1 cellular context compared by ENCODE assay signal in the genomic region with DNA sequence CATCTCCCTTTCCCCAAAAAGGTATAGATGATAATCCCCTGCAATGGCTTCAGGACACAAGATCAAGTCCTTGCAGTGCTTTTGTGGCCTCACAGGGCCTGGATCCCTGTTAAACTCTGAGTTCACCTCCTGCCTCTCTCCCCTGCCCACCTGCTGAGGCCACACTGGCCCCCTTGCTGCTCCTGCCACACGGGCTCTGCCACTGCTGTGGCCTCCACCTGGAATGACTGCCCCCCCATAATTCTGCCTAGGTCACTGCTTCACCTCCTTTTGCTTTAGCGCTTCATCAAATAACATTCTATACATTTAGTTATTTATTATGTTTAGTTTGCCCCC.
A peak's percentile ranks its signal among the peaks of the same experiment; 100 is the strongest.
TF ChIP-seq lines count a peak whose summit lies in the region.

No MANE protein-coding gene starts in this region.

TF ChIP-seq in K562, 482 proteins besides CTCF, POLR2A, EP300 and RAD21:
- TF ChIP-seq, protein P1, sequence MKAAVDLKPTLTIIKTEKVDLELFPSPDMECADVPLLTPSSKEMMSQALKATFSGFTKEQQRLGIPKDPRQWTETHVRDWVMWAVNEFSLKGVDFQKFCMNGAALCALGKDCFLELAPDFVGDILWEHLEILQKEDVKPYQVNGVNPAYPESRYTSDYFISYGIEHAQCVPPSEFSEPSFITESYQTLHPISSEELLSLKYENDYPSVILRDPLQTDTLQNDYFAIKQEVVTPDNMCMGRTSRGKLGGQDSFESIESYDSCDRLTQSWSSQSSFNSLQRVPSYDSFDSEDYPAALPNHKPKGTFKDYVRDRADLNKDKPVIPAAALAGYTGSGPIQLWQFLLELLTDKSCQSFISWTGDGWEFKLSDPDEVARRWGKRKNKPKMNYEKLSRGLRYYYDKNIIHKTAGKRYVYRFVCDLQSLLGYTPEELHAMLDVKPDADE (conservative IDR thresholded peaks at IDR 0.05; ENCODE audit: control insufficient read depth, low read depth, low read length): no peak
- 0 out of 2 replicates have a peak, but pooled peaks have one; percentile 56 for TF ChIP-seq ZNF644 (tag; IDR thresholded peaks at IDR 0.05; ENCODE audit: low read depth)
